23 cellular contexts compared by ENCODE assay signal in genomic region chr12:70334742-70335141, GRCh38.
"Had no signal": no experiment of that assay in that cellular context is flagged by ENCODE, and none has a peak within 500 bp of the region (broad histone marks: within the 10 kb centered on the region; RNA-seq: fewer than 3 reads in every experiment).

No MANE protein-coding gene starts in this region.

- DNase-seq: cortex of kidney; effector memory CD8-positive, alpha-beta T cell; erythroblast; esophagus squamous epithelium; foreskin melanocyte; glutamatergic neuron; heart right ventricle; hippocampal formation; left ventricle myocardium superior; lower lobe of right lung; naive thymus-derived CD8-positive, alpha-beta T cell; nephron progenitor cell; occipital lobe; ovary; sigmoid colon; stimulated activated CD4-positive, alpha-beta T cell treated with anti-CD3 and anti-CD28 coated beads, Interleukin-2, amount 100 ng/mL, for 24 hours; stimulated activated CD4-positive, alpha-beta T cell treated with anti-CD3 and anti-CD28 coated beads, Interleukin-4, amount 100 ng/mL, for 24 hours; stimulated activated naive CD8-positive, alpha-beta T cell treated with anti-CD3 and anti-CD28 coated beads, Interleukin-15, Interleukin-2, amounts not matched to agents 100 U/mL and 50 U/mL, for 24 hours; substantia nigra; testis; tibial artery had no signal

- H3K27me3 Mint-ChIP-seq: effector memory CD8-positive, alpha-beta T cell; naive thymus-derived CD8-positive, alpha-beta T cell; type B pancreatic cell had no signal

- H3K4me3 ChIP-seq: esophagus squamous epithelium, heart right ventricle, lower lobe of right lung, ovary, sigmoid colon, testis, tibial artery had no signal

- ATAC-seq: effector memory CD8-positive, alpha-beta T cell; heart right ventricle; left ventricle myocardium superior; lower lobe of right lung; naive thymus-derived CD8-positive, alpha-beta T cell; stimulated activated effector memory CD8-positive, alpha-beta T cell treated with anti-CD3 and anti-CD28 coated beads, Interleukin-12 subunit alpha, Interleukin-12 subunit beta, amount 100 ng/mL, for 72 hours; stimulated activated naive CD8-positive, alpha-beta T cell treated with anti-CD3 and anti-CD28 coated beads, Interleukin-15, Interleukin-2, amounts not matched to agents 100 U/mL and 50 U/mL, for 24 hours had no signal

- H3K4me3 Mint-ChIP-seq: effector memory CD8-positive, alpha-beta T cell; naive thymus-derived CD8-positive, alpha-beta T cell; nephron progenitor cell; stimulated activated effector memory CD8-positive, alpha-beta T cell treated with anti-CD3 and anti-CD28 coated beads, Interleukin-12 subunit alpha, Interleukin-12 subunit beta, amount 100 ng/mL, for 72 hours; type B pancreatic cell had no signal

- H3K27me3 ChIP-seq: esophagus squamous epithelium, heart right ventricle, ovary, sigmoid colon, testis, tibial artery had no signal

- H3K27ac Mint-ChIP-seq: effector memory CD8-positive, alpha-beta T cell; nephron progenitor cell; stimulated activated effector memory CD8-positive, alpha-beta T cell treated with anti-CD3 and anti-CD28 coated beads, Interleukin-12 subunit alpha, Interleukin-12 subunit beta, amount 100 ng/mL, for 72 hours; type B pancreatic cell had no signal

- H3K9me3 ChIP-seq: esophagus squamous epithelium, heart right ventricle, lower lobe of right lung, ovary, sigmoid colon, testis, tibial artery had no signal

- H3K36me3 ChIP-seq: ovary had no signal

- H3K9me3 Mint-ChIP-seq: effector memory CD8-positive, alpha-beta T cell; nephron progenitor cell; stimulated activated effector memory CD8-positive, alpha-beta T cell treated with anti-CD3 and anti-CD28 coated beads, Interleukin-12 subunit alpha, Interleukin-12 subunit beta, amount 100 ng/mL, for 72 hours; type B pancreatic cell had no signal

- H3K4me1 ChIP-seq: esophagus squamous epithelium, heart right ventricle, lower lobe of right lung, sigmoid colon, testis, tibial artery had no signal

- H3K27ac ChIP-seq: esophagus squamous epithelium, heart right ventricle, lower lobe of right lung, ovary, sigmoid colon, testis, tibial artery had no signal

- H3K4me1 Mint-ChIP-seq: nephron progenitor cell had no signal
